ENCODE assay signal across 1 cellular context in the genomic region with DNA sequence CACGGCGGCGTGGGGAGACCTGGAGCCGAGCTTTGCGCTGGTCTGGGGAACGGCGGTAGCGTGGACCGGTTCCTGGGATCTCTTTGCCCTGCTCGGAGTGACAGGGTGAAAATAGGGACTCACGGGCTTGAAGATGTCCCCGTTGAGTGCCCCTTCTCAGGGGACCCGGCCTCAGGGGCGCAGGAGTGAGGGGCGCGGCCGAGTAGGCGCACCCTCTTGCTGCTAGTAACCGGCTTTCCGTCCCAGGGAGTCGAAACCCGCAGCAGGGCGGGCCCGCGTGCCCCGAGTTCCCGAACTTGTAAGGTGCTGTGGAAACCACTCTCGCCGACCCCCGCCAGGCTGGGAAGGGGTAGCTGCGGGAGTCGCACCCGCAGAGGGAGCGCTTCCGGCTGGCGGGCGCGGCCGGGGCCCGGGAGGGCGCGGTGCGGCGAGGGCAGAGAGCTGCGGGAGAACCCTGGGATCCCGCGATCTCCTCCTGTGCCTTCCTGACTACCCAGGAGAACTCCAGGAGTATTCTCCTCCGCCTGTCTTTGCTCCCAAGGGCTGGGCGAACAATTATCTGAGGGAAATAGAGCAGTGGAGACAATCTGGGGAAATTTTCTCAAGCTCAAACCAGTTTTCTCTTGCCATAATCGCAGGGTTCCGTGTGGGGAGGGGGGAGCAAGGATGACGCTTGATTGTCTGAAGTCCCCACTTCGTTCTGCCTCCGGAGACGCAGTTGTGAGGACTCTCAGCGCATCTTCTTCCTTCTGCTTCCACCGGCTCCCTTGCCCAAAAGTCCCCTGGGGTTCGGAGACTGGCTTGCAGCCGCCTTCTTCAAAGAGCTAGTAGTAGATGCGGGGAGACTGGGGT.
TF ChIP-seq lines count a peak whose summit lies in the region.

No MANE protein-coding gene starts in this region.

TF ChIP-seq in SK-N-SH treated with all-trans-retinoic acid at 6 μM for 48 hours, 23 proteins besides CTCF, POLR2A, EP300 and RAD21 (continued from another document):
- no peak for TF ChIP-seq PATZ1 (CRISPR knock-in tag; IDR thresholded peaks at IDR 0.05; ENCODE audit: borderline replicate concordance)
- TF ChIP-seq RARB (CRISPR knock-in tag; IDR thresholded peaks at IDR 0.05), result no peak
- TF ChIP-seq ZNF565 (CRISPR knock-in tag; conservative IDR thresholded peaks at IDR 0.05; ENCODE audit: low read depth), result no peak
- no peak for TF ChIP-seq TOX (CRISPR knock-in tag; IDR thresholded peaks at IDR 0.05; ENCODE audit: borderline replicate concordance)
- TF ChIP-seq GLIS3 (CRISPR knock-in tag; IDR thresholded peaks at IDR 0.05), result no peak
- TF ChIP-seq CSDC2 (CRISPR knock-in tag; IDR thresholded peaks at IDR 0.05), result no peak
- TF ChIP-seq ZNF8 (CRISPR knock-in tag; IDR thresholded peaks at IDR 0.05), result no peak
- TF ChIP-seq, protein P1, sequence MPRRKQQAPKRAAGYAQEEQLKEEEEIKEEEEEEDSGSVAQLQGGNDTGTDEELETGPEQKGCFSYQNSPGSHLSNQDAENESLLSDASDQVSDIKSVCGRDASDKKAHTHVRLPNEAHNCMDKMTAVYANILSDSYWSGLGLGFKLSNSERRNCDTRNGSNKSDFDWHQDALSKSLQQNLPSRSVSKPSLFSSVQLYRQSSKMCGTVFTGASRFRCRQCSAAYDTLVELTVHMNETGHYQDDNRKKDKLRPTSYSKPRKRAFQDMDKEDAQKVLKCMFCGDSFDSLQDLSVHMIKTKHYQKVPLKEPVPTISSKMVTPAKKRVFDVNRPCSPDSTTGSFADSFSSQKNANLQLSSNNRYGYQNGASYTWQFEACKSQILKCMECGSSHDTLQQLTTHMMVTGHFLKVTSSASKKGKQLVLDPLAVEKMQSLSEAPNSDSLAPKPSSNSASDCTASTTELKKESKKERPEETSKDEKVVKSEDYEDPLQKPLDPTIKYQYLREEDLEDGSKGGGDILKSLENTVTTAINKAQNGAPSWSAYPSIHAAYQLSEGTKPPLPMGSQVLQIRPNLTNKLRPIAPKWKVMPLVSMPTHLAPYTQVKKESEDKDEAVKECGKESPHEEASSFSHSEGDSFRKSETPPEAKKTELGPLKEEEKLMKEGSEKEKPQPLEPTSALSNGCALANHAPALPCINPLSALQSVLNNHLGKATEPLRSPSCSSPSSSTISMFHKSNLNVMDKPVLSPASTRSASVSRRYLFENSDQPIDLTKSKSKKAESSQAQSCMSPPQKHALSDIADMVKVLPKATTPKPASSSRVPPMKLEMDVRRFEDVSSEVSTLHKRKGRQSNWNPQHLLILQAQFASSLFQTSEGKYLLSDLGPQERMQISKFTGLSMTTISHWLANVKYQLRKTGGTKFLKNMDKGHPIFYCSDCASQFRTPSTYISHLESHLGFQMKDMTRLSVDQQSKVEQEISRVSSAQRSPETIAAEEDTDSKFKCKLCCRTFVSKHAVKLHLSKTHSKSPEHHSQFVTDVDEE (CRISPR knock-in tag; IDR thresholded peaks at IDR 0.05), result no peak
- no peak for TF ChIP-seq ISL1 (CRISPR knock-in tag; IDR thresholded peaks at IDR 0.05)
- TF ChIP-seq, protein P2, sequence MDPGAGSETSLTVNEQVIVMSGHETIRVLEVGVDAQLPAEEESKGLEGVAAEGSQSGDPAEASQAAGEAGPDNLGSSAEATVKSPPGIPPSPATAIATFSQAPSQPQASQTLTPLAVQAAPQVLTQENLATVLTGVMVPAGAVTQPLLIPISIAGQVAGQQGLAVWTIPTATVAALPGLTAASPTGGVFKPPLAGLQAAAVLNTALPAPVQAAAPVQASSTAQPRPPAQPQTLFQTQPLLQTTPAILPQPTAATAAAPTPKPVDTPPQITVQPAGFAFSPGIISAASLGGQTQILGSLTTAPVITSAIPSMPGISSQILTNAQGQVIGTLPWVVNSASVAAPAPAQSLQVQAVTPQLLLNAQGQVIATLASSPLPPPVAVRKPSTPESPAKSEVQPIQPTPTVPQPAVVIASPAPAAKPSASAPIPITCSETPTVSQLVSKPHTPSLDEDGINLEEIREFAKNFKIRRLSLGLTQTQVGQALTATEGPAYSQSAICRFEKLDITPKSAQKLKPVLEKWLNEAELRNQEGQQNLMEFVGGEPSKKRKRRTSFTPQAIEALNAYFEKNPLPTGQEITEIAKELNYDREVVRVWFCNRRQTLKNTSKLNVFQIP (CRISPR knock-in tag; IDR thresholded peaks at IDR 0.05; ENCODE audit: borderline replicate concordance, low read depth), result no peak
- TF ChIP-seq CSRNP3 (CRISPR knock-in tag; IDR thresholded peaks at IDR 0.05), result no peak
